ENCODE assay signal across 8 cellular contexts in the genomic region with DNA sequence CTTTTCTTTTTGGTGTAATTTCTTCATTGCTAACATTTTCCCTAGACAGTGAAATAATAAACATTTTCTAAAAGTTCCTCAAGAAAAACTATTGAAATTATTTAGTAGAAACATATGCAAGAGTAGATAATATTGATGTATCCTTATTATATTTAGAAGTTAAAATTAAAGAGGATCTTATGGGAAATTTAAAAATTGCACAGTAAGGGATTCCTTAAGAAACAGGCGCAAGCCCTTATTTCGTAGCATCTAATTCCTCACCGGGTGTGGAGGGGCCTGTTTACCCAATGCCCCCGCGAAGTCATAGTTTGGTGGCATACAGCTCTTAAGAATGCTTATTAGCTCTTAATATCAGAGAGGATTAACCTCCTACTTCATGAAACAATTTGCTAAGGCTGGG.
"Had no signal": no experiment of that assay in that cellular context is flagged by ENCODE, and none has a peak within 500 bp of the region (broad histone marks: within the 10 kb centered on the region; RNA-seq: fewer than 3 reads in every experiment).

No MANE protein-coding gene starts in this region.

- DNase-seq: H9, HCEC 1CT, Kasumi-1, KG1 had no signal

- H3K4me2 ChIP-seq: GM23338 had no signal

- H3K4me3 ChIP-seq: GM23338 had no signal

- FAIRE-seq: H1, H54 had no signal

- H3K27ac ChIP-seq: HL-60 had no signal

- ATAC-seq: GM23338 had no signal

- H2AFZ ChIP-seq: GM23338 had no signal
